In genomic region chr6:33314943-33315752, GRCh38 we compare ENCODE assay signal across 2 cellular contexts.
TF ChIP-seq lines count a peak whose summit lies in the region.

No MANE protein-coding gene starts in this region.

TF ChIP-seq in A549, 52 proteins besides CTCF, POLR2A, EP300 and RAD21:
- TF ChIP-seq MAX (IDR thresholded peaks at IDR 0.05) (peak; percentile 27; the same call in 1 of the 2 replicates), ATOH8 (CRISPR knock-in tag; IDR thresholded peaks at IDR 0.05; ENCODE audit: low read depth) (no peak)
- TF ChIP-seq, protein P1, sequence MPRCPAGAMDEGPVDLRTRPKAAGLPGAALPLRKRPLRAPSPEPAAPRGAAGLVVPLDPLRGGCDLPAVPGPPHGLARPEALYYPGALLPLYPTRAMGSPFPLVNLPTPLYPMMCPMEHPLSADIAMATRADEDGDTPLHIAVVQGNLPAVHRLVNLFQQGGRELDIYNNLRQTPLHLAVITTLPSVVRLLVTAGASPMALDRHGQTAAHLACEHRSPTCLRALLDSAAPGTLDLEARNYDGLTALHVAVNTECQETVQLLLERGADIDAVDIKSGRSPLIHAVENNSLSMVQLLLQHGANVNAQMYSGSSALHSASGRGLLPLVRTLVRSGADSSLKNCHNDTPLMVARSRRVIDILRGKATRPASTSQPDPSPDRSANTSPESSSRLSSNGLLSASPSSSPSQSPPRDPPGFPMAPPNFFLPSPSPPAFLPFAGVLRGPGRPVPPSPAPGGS (IDR thresholded peaks at IDR 0.05) = 0 out of 3 replicates have a peak, but pooled peaks have one; percentile 20

TF ChIP-seq in GM23338, 12 proteins besides CTCF, POLR2A, EP300 and RAD21 (continued from another document):
- TF ChIP-seq, protein P2, sequence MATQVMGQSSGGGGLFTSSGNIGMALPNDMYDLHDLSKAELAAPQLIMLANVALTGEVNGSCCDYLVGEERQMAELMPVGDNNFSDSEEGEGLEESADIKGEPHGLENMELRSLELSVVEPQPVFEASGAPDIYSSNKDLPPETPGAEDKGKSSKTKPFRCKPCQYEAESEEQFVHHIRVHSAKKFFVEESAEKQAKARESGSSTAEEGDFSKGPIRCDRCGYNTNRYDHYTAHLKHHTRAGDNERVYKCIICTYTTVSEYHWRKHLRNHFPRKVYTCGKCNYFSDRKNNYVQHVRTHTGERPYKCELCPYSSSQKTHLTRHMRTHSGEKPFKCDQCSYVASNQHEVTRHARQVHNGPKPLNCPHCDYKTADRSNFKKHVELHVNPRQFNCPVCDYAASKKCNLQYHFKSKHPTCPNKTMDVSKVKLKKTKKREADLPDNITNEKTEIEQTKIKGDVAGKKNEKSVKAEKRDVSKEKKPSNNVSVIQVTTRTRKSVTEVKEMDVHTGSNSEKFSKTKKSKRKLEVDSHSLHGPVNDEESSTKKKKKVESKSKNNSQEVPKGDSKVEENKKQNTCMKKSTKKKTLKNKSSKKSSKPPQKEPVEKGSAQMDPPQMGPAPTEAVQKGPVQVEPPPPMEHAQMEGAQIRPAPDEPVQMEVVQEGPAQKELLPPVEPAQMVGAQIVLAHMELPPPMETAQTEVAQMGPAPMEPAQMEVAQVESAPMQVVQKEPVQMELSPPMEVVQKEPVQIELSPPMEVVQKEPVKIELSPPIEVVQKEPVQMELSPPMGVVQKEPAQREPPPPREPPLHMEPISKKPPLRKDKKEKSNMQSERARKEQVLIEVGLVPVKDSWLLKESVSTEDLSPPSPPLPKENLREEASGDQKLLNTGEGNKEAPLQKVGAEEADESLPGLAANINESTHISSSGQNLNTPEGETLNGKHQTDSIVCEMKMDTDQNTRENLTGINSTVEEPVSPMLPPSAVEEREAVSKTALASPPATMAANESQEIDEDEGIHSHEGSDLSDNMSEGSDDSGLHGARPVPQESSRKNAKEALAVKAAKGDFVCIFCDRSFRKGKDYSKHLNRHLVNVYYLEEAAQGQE (IDR thresholded peaks at IDR 0.05; ENCODE audit: unreplicated experiment) = no peak
